In the genomic region with DNA sequence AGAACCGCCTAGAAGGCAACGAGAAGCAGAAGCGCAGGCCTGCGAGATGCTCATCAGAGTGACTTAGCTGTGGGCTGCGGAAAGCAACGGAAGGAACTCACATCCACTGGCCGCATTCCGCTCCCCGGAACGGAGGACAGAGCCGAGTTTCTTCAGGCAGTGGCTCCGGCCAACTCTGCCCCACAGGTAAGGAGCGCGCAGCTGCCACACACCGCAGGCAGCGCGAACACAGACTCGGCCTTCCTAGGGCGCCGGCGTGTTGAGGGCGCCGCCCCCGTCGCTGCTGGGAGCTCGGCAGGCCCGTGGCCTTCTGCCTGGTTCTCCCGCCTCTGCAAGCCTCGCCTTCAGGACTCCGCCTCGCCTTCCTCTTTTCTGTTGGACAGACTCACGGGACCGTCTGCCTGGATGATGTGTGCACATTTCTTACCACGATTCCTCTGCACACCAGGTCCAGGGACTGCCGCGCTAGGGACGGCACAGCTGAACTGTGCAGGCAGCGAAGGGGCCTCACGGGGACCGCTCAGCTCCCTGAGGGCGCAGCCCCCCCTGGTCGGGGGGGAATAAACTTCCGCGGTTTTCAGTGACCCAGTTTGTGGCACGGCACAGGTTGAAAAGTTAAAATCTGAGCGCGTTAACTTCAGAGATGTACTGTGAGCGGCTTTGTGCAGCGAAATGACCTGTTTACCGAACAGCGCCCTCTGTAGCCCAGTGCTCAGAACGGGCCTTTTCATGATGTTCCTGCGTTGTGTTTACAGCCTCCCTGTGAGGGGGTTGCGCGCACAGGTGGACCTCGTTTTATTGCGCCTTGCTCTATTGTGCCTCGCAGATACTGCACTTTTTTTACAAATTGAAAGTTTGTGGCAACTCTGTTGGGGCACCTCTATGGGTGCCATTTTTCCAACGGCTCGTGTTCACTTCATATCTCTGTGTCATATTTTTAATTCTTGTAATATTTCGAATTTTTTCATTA, we compare ENCODE assay signal across 8 cellular contexts. TPM values are rescaled to one million over a fixed set of nuclear protein-coding genes. Genes with fewer than 3 reads are reported as not detected.
DNase-seq lines count a peak whose midpoint lies in the region; ATAC-seq, FAIRE-seq and TF ChIP-seq lines count a peak whose summit lies in the region.

No MANE protein-coding gene starts in this region.

- TF ChIP-seq POLR2A in A549 (IDR thresholded peaks at IDR 0.05; ENCODE audit: low read length), result peak; percentile 36; the same call in 1 of the 2 replicates

- DNase-seq in A549 (ENCODE audit: low read depth in 1 of 2, low spot score in 1 of 2), result peak; percentile 66 to 80
- DNase-seq in NCI-H2227 treated with DMSO at 0.1 percent for 48 hours (lab: John Stamatoyannopoulos, UW), result peak; percentile 86
- DNase-seq in cerebellar cortex (ENCODE audit: low spot score), result peak; percentile 82
- DNase-seq in islet precursor cell, result peak; percentile 91
- peak; percentile 52 to 78 for DNase-seq in stimulated activated CD4-positive, alpha-beta T cell treated with anti-CD3 and anti-CD28 coated beads, Interleukin-12 subunit alpha, Interleukin-12 subunit beta, amount 100 ng/mL, for 24 hours (ENCODE audit: low read depth in 2 of 2)

- no peak for FAIRE-seq in A549 (lab: Jason Lieb, UNC)

- peak overlapping the region; percentile 94 to 95 for H3K27ac ChIP-seq in A549

- H3K4me1 ChIP-seq in A549, result 0 out of 3 replicates have a peak, but pooled peaks cover 8% of the 10 kb centered on the region

- TF ChIP-seq EP300 in A549 (IDR thresholded peaks at IDR 0.05), result no peak

- ATAC-seq in A549 (peak; percentile 97 to 98), GM18519 (IDR thresholded peaks at IDR 0.05; ENCODE audit: low FRiP score, unreplicated experiment) (peak; percentile 81), HG03108 (IDR thresholded peaks at IDR 0.05; ENCODE audit: unreplicated experiment) (peak; percentile 72)
- peak; percentile 87 to 90 for ATAC-seq in activated CD4-positive, CD25-positive, alpha-beta regulatory T cell treated with anti-CD3 and anti-CD28 coated beads, Interleukin-2, amount 50 U/mL, for 24 hours

- WGBS in A549 (ENCODE audit: missing lambda C conversion rate), result 12% methylated on average over 29 of the region's 61 CpGs

- peak; percentile 49 to 57 for TF ChIP-seq RAD21 in A549 (conservative IDR thresholded peaks at IDR 0.05 in 1 of 2, IDR thresholded peaks at IDR 0.05 in 1 of 2)

- peak overlapping the region; percentile 73 for H3K4me2 ChIP-seq in A549

- POLR2A ChIA-PET in A549 (lab: Yijun Ruan, JAX), result interaction anchor here (0.5 to 0.7 kb wide), 2 partner anchors 32 to 440 kb away, joined by 3 read pairs; no protein-coding TSS in a partner anchor

- H3K9me3 ChIP-seq in A549, result peaks cover 12% of the 10 kb centered on the region; the same call in 2 of the 3 replicates

- peak overlapping the region; percentile 66 for H3K4me3 ChIP-seq in A549

- peak; percentile 76 for TF ChIP-seq CTCF in A549 (IDR thresholded peaks at IDR 0.05)

- CTCF ChIA-PET in A549 (lab: Yijun Ruan, JAX), result interaction anchor here (0.5 to 5.1 kb wide), 35 partner anchors 10 to 837 kb away, joined by 3 to 18 read pairs (median 3); partner anchors contain the start of genes EVA1C, TCP10L and URB1

TF ChIP-seq in A549, 52 proteins besides CTCF, POLR2A, EP300 and RAD21:
- TF ChIP-seq CEBPB (IDR thresholded peaks at IDR 0.05) (no peak), MAX (IDR thresholded peaks at IDR 0.05) (peak; percentile 73), EHF (CRISPR knock-in tag; IDR thresholded peaks at IDR 0.05) (no peak), FOSB (CRISPR knock-in tag; IDR thresholded peaks at IDR 0.05) (no peak), E2F6 (IDR thresholded peaks at IDR 0.05; ENCODE audit: borderline replicate concordance, low read depth) (peak; percentile 78), HOXB13 (CRISPR knock-in tag; IDR thresholded peaks at IDR 0.05; ENCODE audit: low read depth) (no peak), RNF2 (IDR thresholded peaks at IDR 0.05; ENCODE audit: borderline replicate concordance, low read depth) (no peak), HMGXB4 (CRISPR knock-in tag; IDR thresholded peaks at IDR 0.05; ENCODE audit: borderline replicate concordance) (no peak), SMC3 (IDR thresholded peaks at IDR 0.05) (peak; percentile 60), TP53 (CRISPR knock-in tag; IDR thresholded peaks at IDR 0.05) (no peak)
TF ChIP-seq in A549: peak in this region for 3.

RNA-seq across cellular contexts. Expression of gene TCP10L, which starts 15.8 kb away (rescaled TPM):
- polyA plus RNA-seq in A549 (2011; rRNA removed) (1.2 TPM in 2 replicates), A549 (2017; fragmentation: RNase III; extraction: RNeasy Plus Mini Kit Qiagen cat#74134 plus additional on column Dnase treatment) (0.30 to 0.62 TPM (median 0.54 TPM) in 3 replicates)
- 0.24 and 0.25 TPM in 2 replicates for polyA plus RNA-seq in A549 (2012; cell fraction: cytosol; rRNA removed)
- polyA plus RNA-seq in A549 (2012; cell fraction: nucleus; rRNA removed), result 0.41 and 0.66 TPM in 2 replicates
- 0.63 and 0.91 TPM in 2 replicates for polyA minus RNA-seq in A549 (2011; rRNA and poly(A)+ RNA removed)

RNA-seq across cellular contexts. Expression of gene CFAP298, which starts 42.6 kb away (rescaled TPM):
- polyA plus RNA-seq in A549 (2011; rRNA removed) (22.2 and 35.6 TPM in 2 replicates), A549 (2017; fragmentation: RNase III; extraction: RNeasy Plus Mini Kit Qiagen cat#74134 plus additional on column Dnase treatment) (39.3 to 42.3 TPM (median 41.8 TPM) in 3 replicates)
- polyA plus RNA-seq in A549 (2012; cell fraction: cytosol; rRNA removed), result 19.1 and 20.1 TPM in 2 replicates
- polyA plus RNA-seq in A549 (2012; cell fraction: nucleus; rRNA removed), result 13.3 and 18.4 TPM in 2 replicates
- polyA minus RNA-seq in A549 (2011; rRNA and poly(A)+ RNA removed), result 4.3 and 5.8 TPM in 2 replicates

Comparison
In these comparisons a context has a peak if more than half of its experiments do, and no peak if none do; other contexts are left out.
1. Peak in every context shown above with its lines: DNase-seq, ATAC-seq, H3K4me3 ChIP-seq and H3K27ac ChIP-seq.